In genomic region chr14:44961730-44962572, GRCh38 we compare ENCODE assay signal across 1 cellular context.
TF ChIP-seq lines count a peak whose summit lies in the region.

KLHL28 (minus strand) TSS chr14:44961947; CDS start chr14:44945928, 16,019 bp downstream.
TOGARAM1 (plus strand) TSS chr14:44962190; CDS start chr14:44962422, 232 bp downstream.

TF ChIP-seq in GM12878, 131 proteins besides CTCF, POLR2A, EP300 and RAD21 (continued from another document and continues in another):
- TF ChIP-seq POU2F2 (IDR thresholded peaks at IDR 0.05; ENCODE audit: borderline replicate concordance, low read depth, low read length), result peak; percentile 50; the same call in 1 of the 3 replicates
- TF ChIP-seq REST (IDR thresholded peaks at IDR 0.05; ENCODE audit: low read depth, low read length), result no peak
- peak; percentile 78; the same call in 1 of the 2 replicates for TF ChIP-seq SMAD5 (IDR thresholded peaks at IDR 0.05; ENCODE audit: low read depth)
- TF ChIP-seq SMARCA5 (IDR thresholded peaks at IDR 0.05), result 0 out of 2 replicates have a peak, but pooled peaks have one; percentile 25
- TF ChIP-seq NR2F1 (conservative IDR thresholded peaks at IDR 0.05), result peak; percentile 97
- peak; percentile 95 for TF ChIP-seq SIX5 (IDR thresholded peaks at IDR 0.05; ENCODE audit: low read depth, low read length, severe bottlenecking)
- no peak for TF ChIP-seq JUND (IDR thresholded peaks at IDR 0.05; ENCODE audit: low read depth, low read length)
- TF ChIP-seq TARDBP (IDR thresholded peaks at IDR 0.05; ENCODE audit: borderline replicate concordance), result peak; percentile 89; the same call in 1 of the 2 replicates
- TF ChIP-seq ELK1 (IDR thresholded peaks at IDR 0.05; ENCODE audit: low read depth, low read length), result peak; percentile 85
- peak; percentile 97 for TF ChIP-seq IKZF1 (conservative IDR thresholded peaks at IDR 0.05)
- TF ChIP-seq WRNIP1 (IDR thresholded peaks at IDR 0.05; ENCODE audit: borderline replicate concordance, low read depth, low read length), result no peak
- TF ChIP-seq E2F4 (IDR thresholded peaks at IDR 0.05; ENCODE audit: low read depth, low read length), result no peak
- TF ChIP-seq CREM (IDR thresholded peaks at IDR 0.05; ENCODE audit: low read depth), result peak; percentile 94
- TF ChIP-seq NKRF (conservative IDR thresholded peaks at IDR 0.05), result peak; percentile 90
- no peak for TF ChIP-seq EED (IDR thresholded peaks at IDR 0.05; ENCODE audit: low read depth)
- TF ChIP-seq BCLAF1 (IDR thresholded peaks at IDR 0.05), result no peak
- TF ChIP-seq HDAC6 (IDR thresholded peaks at IDR 0.05; ENCODE audit: unreplicated experiment), result no peak
- TF ChIP-seq NRF1 (conservative IDR thresholded peaks at IDR 0.05; ENCODE audit: low read depth, low read length), result no peak
- no peak for TF ChIP-seq NFIC (IDR thresholded peaks at IDR 0.05; ENCODE audit: low read depth, low read length)
- TF ChIP-seq ZBED1 (IDR thresholded peaks at IDR 0.05; ENCODE audit: borderline replicate concordance), result peak; percentile 77; the same call in 1 of the 2 replicates
- peak; percentile 7; the same call in 1 of the 2 replicates for TF ChIP-seq DPF2 (IDR thresholded peaks at IDR 0.05)
- TF ChIP-seq SMAD1 (IDR thresholded peaks at IDR 0.05; ENCODE audit: low read depth, partially characterized antibody), result peak; percentile 58
- peak; percentile 73 for TF ChIP-seq E2F8 (IDR thresholded peaks at IDR 0.05; ENCODE audit: low read depth, partially characterized antibody)
- TF ChIP-seq ZNF622 (IDR thresholded peaks at IDR 0.05), result no peak
- TF ChIP-seq CHD2 (IDR thresholded peaks at IDR 0.05; ENCODE audit: borderline replicate concordance, low read depth, low read length), result peak; percentile 91
- TF ChIP-seq PAX8 (IDR thresholded peaks at IDR 0.05), result no peak
- TF ChIP-seq NFYA (IDR thresholded peaks at IDR 0.05; ENCODE audit: borderline replicate concordance, low read depth, low read length), result no peak
- TF ChIP-seq CHD1 (IDR thresholded peaks at IDR 0.05; ENCODE audit: low read depth, low read length), result peak; percentile 65
- TF ChIP-seq ATF7 (IDR thresholded peaks at IDR 0.05; ENCODE audit: low read depth), result peak; percentile 79
- TF ChIP-seq SP1 (IDR thresholded peaks at IDR 0.05; ENCODE audit: low read depth, low read length), result peak; percentile 49
- TF ChIP-seq SRF (IDR thresholded peaks at IDR 0.05; ENCODE audit: low read depth in 2 of 2, low read length in 2 of 2), result no peak
- TF ChIP-seq NR2C1 (IDR thresholded peaks at IDR 0.05), result peak; percentile 99
- TF ChIP-seq POLR2AphosphoS2 (IDR thresholded peaks at IDR 0.05; ENCODE audit: low read depth, low read length), result peak; percentile 67; the same call in 1 of the 2 replicates
- TF ChIP-seq NBN (IDR thresholded peaks at IDR 0.05), result peak; percentile 80; the same call in 1 of the 2 replicates
- TF ChIP-seq ZBTB4 (CRISPR knock-in tag; IDR thresholded peaks at IDR 0.05), result 0 out of 2 replicates have a peak, but pooled peaks have one; percentile 42
- peak; percentile 94 for TF ChIP-seq CREB1 (IDR thresholded peaks at IDR 0.05; ENCODE audit: low read depth)
- TF ChIP-seq RFX5 (IDR thresholded peaks at IDR 0.05; ENCODE audit: low read depth, low read length), result peak; percentile 14; the same call in 1 of the 2 replicates
- no peak for TF ChIP-seq CBFB (IDR thresholded peaks at IDR 0.05; ENCODE audit: low read depth)
- no peak for TF ChIP-seq CBX3 (IDR thresholded peaks at IDR 0.05; ENCODE audit: borderline replicate concordance, low read depth)
- TF ChIP-seq ZNF592 (IDR thresholded peaks at IDR 0.05), result no peak
